In the genomic region with DNA sequence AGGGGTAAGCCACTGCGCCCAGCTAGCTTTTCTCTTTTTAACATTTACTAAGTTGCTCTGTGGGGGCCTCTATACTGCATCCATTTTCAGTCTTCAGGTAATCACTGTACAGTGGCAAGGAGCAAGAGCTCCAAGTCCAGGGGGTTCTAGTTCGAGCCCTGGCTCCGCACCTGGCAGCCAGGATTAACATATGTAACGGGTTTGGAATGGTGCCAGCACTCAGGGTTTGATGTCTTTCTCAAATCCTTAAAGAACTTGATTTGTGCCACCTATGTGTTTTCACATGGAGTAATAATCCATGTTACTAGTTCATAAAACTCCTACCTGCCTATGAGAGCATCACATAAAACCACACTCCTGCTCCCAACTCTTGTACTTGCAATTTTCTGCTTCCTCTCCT, we compare ENCODE assay signal across 18 cellular contexts. TPM values are rescaled to one million over a fixed set of nuclear protein-coding genes. Genes with fewer than 3 reads are reported as not detected.
A peak's percentile ranks its signal among the peaks of the same experiment; 100 is the strongest.
DNase-seq lines count a peak whose midpoint lies in the region; ATAC-seq and TF ChIP-seq lines count a peak whose summit lies in the region.
"Had no signal": no experiment of that assay in that cellular context is flagged by ENCODE, and none has a peak within 500 bp of the region (broad histone marks: within the 10 kb centered on the region; RNA-seq: fewer than 3 reads in every experiment).

No MANE protein-coding gene starts in this region.

- no peak overlapping the region for H3K4me3 ChIP-seq in NB4 (ENCODE audit: low read depth, low read length)
- no peak overlapping the region for H3K4me3 ChIP-seq in vagina
- no peak overlapping the region for H3K4me3 ChIP-seq in prostate gland
- H3K4me3 ChIP-seq: Peyer's patch had no signal

- H3K4me3 Mint-ChIP-seq in activated CD8-positive, alpha-beta memory T cell treated with anti-CD3 and anti-CD28 coated beads, Interleukin-2, amount 10 ng/mL, durations not matched to agents 7 days and 5 days: no peak overlapping the region
- H3K4me3 Mint-ChIP-seq in CD4-positive, alpha-beta T cell: no peak overlapping the region
- H3K4me3 Mint-ChIP-seq in naive thymus-derived CD8-positive, alpha-beta T cell: no peak overlapping the region

- no peak for ATAC-seq in activated CD8-positive, alpha-beta memory T cell treated with anti-CD3 and anti-CD28 coated beads, Interleukin-2, amount 10 ng/mL, durations not matched to agents 7 days and 5 days
- ATAC-seq in CD4-positive, alpha-beta T cell (ENCODE audit: poor library complexity): no peak
- ATAC-seq in naive thymus-derived CD8-positive, alpha-beta T cell: no peak
- ATAC-seq: HCT116 had no signal

- peaks cover 0 to 56% of the 10 kb centered on the region in 2 donors for H3K36me3 ChIP-seq in vagina
- no peaks in the 10 kb centered on the region for H3K36me3 ChIP-seq in prostate gland

- peak overlapping the region; percentile 19 for H3K27ac Mint-ChIP-seq in activated CD8-positive, alpha-beta memory T cell treated with anti-CD3 and anti-CD28 coated beads, Interleukin-2, amount 10 ng/mL, durations not matched to agents 7 days and 5 days
- H3K27ac Mint-ChIP-seq in CD4-positive, alpha-beta T cell: peak overlapping the region; percentile 62
- peak overlapping the region in 9 of 10 donors; percentile 1 to 87 (median 45) for H3K27ac Mint-ChIP-seq in naive thymus-derived CD8-positive, alpha-beta T cell

- no peaks in the 10 kb centered on the region for H3K9me3 ChIP-seq in CD4-positive, alpha-beta T cell (ENCODE audit: control insufficient read depth, low read length)
- H3K9me3 ChIP-seq in vagina (no peaks in the 10 kb centered on the region), prostate gland (no peaks in the 10 kb centered on the region)
- H3K9me3 ChIP-seq: Peyer's patch had no signal

- WGBS in prostate gland: 73% methylated on average over 4 of the region's 4 CpGs

- H3K36me3 Mint-ChIP-seq in activated CD8-positive, alpha-beta memory T cell treated with anti-CD3 and anti-CD28 coated beads, Interleukin-2, amount 10 ng/mL, durations not matched to agents 7 days and 5 days: peaks cover 57% of the 10 kb centered on the region
- H3K36me3 Mint-ChIP-seq in CD4-positive, alpha-beta T cell (ENCODE audit: low read depth): peaks cover 79% of the 10 kb centered on the region
- peaks cover 0 to 66% (median 11%) of the 10 kb centered on the region in 3 donors for H3K36me3 Mint-ChIP-seq in naive thymus-derived CD8-positive, alpha-beta T cell

- H3K27ac ChIP-seq in CD4-positive, alpha-beta T cell (ENCODE audit: low read depth, low read length): no peak overlapping the region
- H3K27ac ChIP-seq in vagina: no peak overlapping the region
- H3K27ac ChIP-seq in prostate gland: no peak overlapping the region
- H3K27ac ChIP-seq: Peyer's patch had no signal

- H3K4me1 Mint-ChIP-seq in activated CD8-positive, alpha-beta memory T cell treated with anti-CD3 and anti-CD28 coated beads, Interleukin-2, amount 10 ng/mL, durations not matched to agents 7 days and 5 days: peaks cover 35% of the 10 kb centered on the region
- H3K4me1 Mint-ChIP-seq in CD4-positive, alpha-beta T cell (ENCODE audit: low read depth): peaks cover 46% of the 10 kb centered on the region
- peaks cover 8 to 47% (median 40%) of the 10 kb centered on the region in 4 donors for H3K4me1 Mint-ChIP-seq in naive thymus-derived CD8-positive, alpha-beta T cell

- peaks cover 21% of the 10 kb centered on the region for H3K4me1 ChIP-seq in vagina
- H3K4me1 ChIP-seq in prostate gland (replicated peaks): peaks cover 7% of the 10 kb centered on the region

- intact Hi-C loops in CD4-positive, alpha-beta T cell (cut with DNase I, micrococcal nuclease): no loop called here
- intact Hi-C loops in vagina (cut with DNase I): no loop called here
- intact Hi-C loops in prostate gland (cut with DNase I): no loop called here

- H3K27me3 Mint-ChIP-seq in activated CD8-positive, alpha-beta memory T cell treated with anti-CD3 and anti-CD28 coated beads, Interleukin-2, amount 10 ng/mL, durations not matched to agents 7 days and 5 days: no peaks in the 10 kb centered on the region
- no peaks in the 10 kb centered on the region for H3K27me3 Mint-ChIP-seq in CD4-positive, alpha-beta T cell
- no peaks in the 10 kb centered on the region for H3K27me3 Mint-ChIP-seq in naive thymus-derived CD8-positive, alpha-beta T cell
- H3K27me3 Mint-ChIP-seq: CD4-positive, CD25-positive, alpha-beta regulatory T cell had no signal

- no peak for TF ChIP-seq CTCF in CD4-positive, alpha-beta T cell (IDR thresholded peaks at IDR 0.05)
- TF ChIP-seq CTCF in NB4 (IDR thresholded peaks at IDR 0.05; ENCODE audit: low read depth, low read length) (no peak), vagina (IDR thresholded peaks at IDR 0.05) (no peak), prostate gland (IDR thresholded peaks at IDR 0.05) (no peak)

- H3K9me3 Mint-ChIP-seq in activated CD8-positive, alpha-beta memory T cell treated with anti-CD3 and anti-CD28 coated beads, Interleukin-2, amount 10 ng/mL, durations not matched to agents 7 days and 5 days (ENCODE audit: low read depth): no peaks in the 10 kb centered on the region
- H3K9me3 Mint-ChIP-seq in CD4-positive, alpha-beta T cell: no peaks in the 10 kb centered on the region
- no peaks in the 10 kb centered on the region for H3K9me3 Mint-ChIP-seq in naive thymus-derived CD8-positive, alpha-beta T cell
- H3K9me3 Mint-ChIP-seq: CD4-positive, CD25-positive, alpha-beta regulatory T cell had no signal

- TF ChIP-seq POLR2A in NB4 (IDR thresholded peaks at IDR 0.05; ENCODE audit: extremely low read depth, insufficient read length) (no peak), vagina (IDR thresholded peaks at IDR 0.05) (no peak), prostate gland (IDR thresholded peaks at IDR 0.05) (no peak)

- CTCF ChIA-PET in activated CD8-positive, alpha-beta memory T cell treated with anti-CD3 and anti-CD28 coated beads, Interleukin-2, amount 10 ng/mL, durations not matched to agents 7 days and 5 days (lab: Charles Lee): interaction anchor here (1.5 to 11.0 kb wide), 3 partner anchors 8 to 20 kb away, joined by 4 to 153 read pairs (median 12); a partner anchor contains a TSS
- CTCF ChIA-PET in CD4-positive, alpha-beta T cell (lab: Charles Lee): interaction anchor here (1.6 kb wide), 1 partner anchor 89 kb away, joined by 3 read pairs; no protein-coding TSS in a partner anchor

- POLR2A ChIA-PET in CD4-positive, alpha-beta T cell (lab: Charles Lee): interaction anchor here (0.8 to 1.8 kb wide), 3 partner anchors 20 to 154 kb away, joined by 3 to 5 read pairs (median 3); a partner anchor contains a TSS
- POLR2A ChIA-PET in naive thymus-derived CD8-positive, alpha-beta T cell (lab: Charles Lee): interaction anchor here (1.3 to 3.6 kb wide), 2 partner anchors 17 to 20 kb away, joined by 4 to 12 read pairs; a partner anchor contains a TSS

- no peak for DNase-seq in activated CD8-positive, alpha-beta memory T cell treated with anti-CD3 and anti-CD28 coated beads, Interleukin-2, amount 10 ng/mL, durations not matched to agents 7 days and 5 days
- no peak for DNase-seq in activated CD8-positive, alpha-beta memory T cell treated with anti-CD3 and anti-CD28 coated beads, Interleukin-2, amount 50 U/mL, for 48 hours
- DNase-seq in CD4-positive, alpha-beta T cell: no peak
- DNase-seq in NB4 (ENCODE audit: low read depth): peak; percentile 2
- DNase-seq in naive thymus-derived CD8-positive, alpha-beta T cell: no peak
- DNase-seq in vagina (ENCODE audit: extremely low spot score in 2 of 2): no peak
- no peak for DNase-seq in prostate gland (ENCODE audit: low spot score)
- DNase-seq: AML-193; CD4-positive, CD25-positive, alpha-beta regulatory T cell; KBM-7; NCI-H1092; NCI-H1694; NCI-H2171; NCI-H446 treated with DMSO at 0.1 percent for 48 hours; NCI-H748 treated with DMSO at 0.1 percent for 48 hours; SHP77 had no signal

- no peaks in the 10 kb centered on the region for H3K27me3 ChIP-seq in CD4-positive, alpha-beta T cell (ENCODE audit: control insufficient read depth, insufficient read depth, low read length)
- H3K27me3 ChIP-seq in vagina (no peaks in the 10 kb centered on the region), prostate gland (replicated peaks; ENCODE audit: insufficient read depth) (no peaks in the 10 kb centered on the region)
- H3K27me3 ChIP-seq: Peyer's patch had no signal

RNA-seq across cellular contexts. Expression of a gene that starts 4.5 kb away (rescaled TPM):
- 10 to 100 TPM; 40.0 to 59.9 TPM for total RNA-seq in activated CD8-positive, alpha-beta memory T cell treated with anti-CD3 and anti-CD28 coated beads, Interleukin-2, amount 10 ng/mL, durations not matched to agents 7 days and 5 days
- total RNA-seq in CD4-positive, alpha-beta T cell: 10 to 100 TPM; 55.6 to 58.6 TPM
- 10 to 100 TPM; 37.8 to 39.7 TPM for total RNA-seq in naive thymus-derived CD8-positive, alpha-beta T cell
- polyA plus RNA-seq in naive thymus-derived CD8-positive, alpha-beta T cell: 10 to 100 TPM; 31.4 to 47.6 (median 36.3) TPM
- total RNA-seq in vagina: 11.0 TPM
- 10 to 100 TPM; 12.8 to 25.6 TPM for total RNA-seq in prostate gland

RNA-seq across cellular contexts. Expression of a gene that starts 20.2 kb away (rescaled TPM):
- total RNA-seq in activated CD8-positive, alpha-beta memory T cell treated with anti-CD3 and anti-CD28 coated beads, Interleukin-2, amount 10 ng/mL, durations not matched to agents 7 days and 5 days: 10 to 100 TPM; 16.9 to 21.4 TPM
- total RNA-seq in CD4-positive, alpha-beta T cell: 10 to 100 TPM; 41.5 to 44.6 TPM
- total RNA-seq in naive thymus-derived CD8-positive, alpha-beta T cell: 10 to 100 TPM; 50.5 to 55.2 TPM
- 1 to 10 TPM; 2.6 to 4.8 (median 4.5) TPM for polyA plus RNA-seq in naive thymus-derived CD8-positive, alpha-beta T cell
- 12.0 TPM for total RNA-seq in vagina
- total RNA-seq in prostate gland: 10 to 100 TPM; 34.5 to 41.2 TPM
